Comparison of ENCODE assay signal across 8 cellular contexts in genomic region chr1:213987876-213988638, GRCh38. TPM values are rescaled to one million over a fixed set of nuclear protein-coding genes. Genes with fewer than 3 reads are reported as not detected.
DNase-seq lines count a peak whose midpoint lies in the region; ATAC-seq and TF ChIP-seq lines count a peak whose summit lies in the region.

A gene with protein sequence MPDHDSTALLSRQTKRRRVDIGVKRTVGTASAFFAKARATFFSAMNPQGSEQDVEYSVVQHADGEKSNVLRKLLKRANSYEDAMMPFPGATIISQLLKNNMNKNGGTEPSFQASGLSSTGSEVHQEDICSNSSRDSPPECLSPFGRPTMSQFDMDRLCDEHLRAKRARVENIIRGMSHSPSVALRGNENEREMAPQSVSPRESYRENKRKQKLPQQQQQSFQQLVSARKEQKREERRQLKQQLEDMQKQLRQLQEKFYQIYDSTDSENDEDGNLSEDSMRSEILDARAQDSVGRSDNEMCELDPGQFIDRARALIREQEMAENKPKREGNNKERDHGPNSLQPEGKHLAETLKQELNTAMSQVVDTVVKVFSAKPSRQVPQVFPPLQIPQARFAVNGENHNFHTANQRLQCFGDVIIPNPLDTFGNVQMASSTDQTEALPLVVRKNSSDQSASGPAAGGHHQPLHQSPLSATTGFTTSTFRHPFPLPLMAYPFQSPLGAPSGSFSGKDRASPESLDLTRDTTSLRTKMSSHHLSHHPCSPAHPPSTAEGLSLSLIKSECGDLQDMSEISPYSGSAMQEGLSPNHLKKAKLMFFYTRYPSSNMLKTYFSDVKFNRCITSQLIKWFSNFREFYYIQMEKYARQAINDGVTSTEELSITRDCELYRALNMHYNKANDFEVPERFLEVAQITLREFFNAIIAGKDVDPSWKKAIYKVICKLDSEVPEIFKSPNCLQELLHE (plus strand): TSS chr1:213987973. CDS start chr1:213996536, 8,563 bp downstream.

- H3K4me1 ChIP-seq in sigmoid colon: peaks cover 0 to 49% (median 46%) of the 10 kb centered on the region in 4 donors

- H3K4me3 ChIP-seq in sigmoid colon: peak within 1 kb of the TSS; percentile 46 to 66 (median 60)

- peak; percentile 72 to 73 for TF ChIP-seq POLR2A in sigmoid colon (IDR thresholded peaks at IDR 0.05)

- ATAC-seq in HG02588 (IDR thresholded peaks at IDR 0.05; ENCODE audit: unreplicated experiment): peak; percentile 87

- WGBS in sigmoid colon, 2 donors: 2% methylated on average over 34 of the region's 34 CpGs

- H3K36me3 ChIP-seq in sigmoid colon: no peaks in the 10 kb centered on the region

- H3K27me3 ChIP-seq in sigmoid colon: peaks cover 33 to 52% (median 38%) of the 10 kb centered on the region in 3 donors

- no peaks in the 10 kb centered on the region for H3K9me3 ChIP-seq in sigmoid colon

- DNase-seq in GM10266 (ENCODE audit: extremely low spot score) (peak; percentile 76), NCI-H1105 (lab: John Stamatoyannopoulos, UW) (peak; percentile 83), SW 1271 (lab: John Stamatoyannopoulos, UW) (peak; percentile 29 to 69), cerebellar cortex (ENCODE audit: low spot score) (peak; percentile 92), iPS-NIHi11 (ENCODE audit: low spot score) (peak; percentile 83), sigmoid colon (peak; percentile 95), mesenteric fat pad (ENCODE audit: low spot score) (no peak)

- TF ChIP-seq EP300 in sigmoid colon (IDR thresholded peaks at IDR 0.05): no peak

- no peak for TF ChIP-seq CTCF in GM10266 (IDR thresholded peaks at IDR 0.05; ENCODE audit: control insufficient read depth, insufficient read depth, low read depth, missing control alignments)
- no peak for TF ChIP-seq CTCF in sigmoid colon (IDR thresholded peaks at IDR 0.05)

- peak within 1 kb of the TSS; percentile 73 to 92 (median 86) for H3K27ac ChIP-seq in sigmoid colon

- intact Hi-C loops in sigmoid colon (cut with DNase I): loop anchor here (5.0 kb wide), 2 partner anchors 39 to 134 kb away; no protein-coding TSS in a partner anchor

RNA-seq across cellular contexts. Expression of the gene that starts here (rescaled TPM):
- total RNA-seq in sigmoid colon (1 to 10 TPM; 5.4 to 7.7 (median 6.4) TPM), mesenteric fat pad (4.1 TPM)
- polyA plus RNA-seq in sigmoid colon: 1 to 10 TPM; 1.4 to 2.4 (median 2.4) TPM
